ENCODE assay signal across 23 cellular contexts in the genomic region with DNA sequence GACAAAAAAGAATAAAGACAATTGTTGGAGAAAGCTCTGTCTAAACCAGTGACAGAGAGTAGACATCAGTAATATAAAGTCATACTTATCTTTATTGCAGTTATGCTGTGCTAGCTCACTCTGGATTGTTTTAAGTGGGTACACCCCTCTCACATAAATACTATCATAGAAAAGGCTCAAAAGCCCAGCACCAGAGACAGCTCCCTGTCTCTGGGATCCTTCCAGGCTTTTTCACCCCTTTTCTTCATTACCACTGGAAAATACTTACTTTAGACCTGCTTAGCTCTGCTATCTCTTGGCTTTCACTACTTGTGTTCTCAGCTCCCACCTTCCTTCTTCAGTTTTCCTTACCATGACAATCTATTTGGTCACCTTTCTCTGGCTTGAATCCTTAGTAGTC.
"Had no signal": no experiment of that assay in that cellular context is flagged by ENCODE, and none has a peak within 500 bp of the region (broad histone marks: within the 10 kb centered on the region; RNA-seq: fewer than 3 reads in every experiment).

No MANE protein-coding gene starts in this region.

- H3K9ac ChIP-seq: SK-N-SH had no signal

- DNase-seq: KBM-7, MV-4-11, NCI-H1048, NCI-H1105, NCI-H1417, NCI-H1436 treated with DMSO at 0.1 percent for 48 hours, NCI-H1694, NCI-H187 treated with DMSO at 0.1 percent for 48 hours, NCI-H2029 treated with DMSO at 0.1 percent for 48 hours, NCI-H2171, NCI-H226, NCI-H446, NCI-H510A, NCI-H524 treated with DMSO at 0.1 percent for 48 hours, NCI-H69, NCI-H774, PC-3, SHP77, SK-N-SH, SW 1271 had no signal

- H3K4me2 ChIP-seq: SK-N-SH had no signal

- ATAC-seq: Panc1, PC-3 had no signal

- H3K27ac ChIP-seq: HL-60, RWPE1 had no signal
